Comparison of ENCODE assay signal across 17 cellular contexts in the genomic region with DNA sequence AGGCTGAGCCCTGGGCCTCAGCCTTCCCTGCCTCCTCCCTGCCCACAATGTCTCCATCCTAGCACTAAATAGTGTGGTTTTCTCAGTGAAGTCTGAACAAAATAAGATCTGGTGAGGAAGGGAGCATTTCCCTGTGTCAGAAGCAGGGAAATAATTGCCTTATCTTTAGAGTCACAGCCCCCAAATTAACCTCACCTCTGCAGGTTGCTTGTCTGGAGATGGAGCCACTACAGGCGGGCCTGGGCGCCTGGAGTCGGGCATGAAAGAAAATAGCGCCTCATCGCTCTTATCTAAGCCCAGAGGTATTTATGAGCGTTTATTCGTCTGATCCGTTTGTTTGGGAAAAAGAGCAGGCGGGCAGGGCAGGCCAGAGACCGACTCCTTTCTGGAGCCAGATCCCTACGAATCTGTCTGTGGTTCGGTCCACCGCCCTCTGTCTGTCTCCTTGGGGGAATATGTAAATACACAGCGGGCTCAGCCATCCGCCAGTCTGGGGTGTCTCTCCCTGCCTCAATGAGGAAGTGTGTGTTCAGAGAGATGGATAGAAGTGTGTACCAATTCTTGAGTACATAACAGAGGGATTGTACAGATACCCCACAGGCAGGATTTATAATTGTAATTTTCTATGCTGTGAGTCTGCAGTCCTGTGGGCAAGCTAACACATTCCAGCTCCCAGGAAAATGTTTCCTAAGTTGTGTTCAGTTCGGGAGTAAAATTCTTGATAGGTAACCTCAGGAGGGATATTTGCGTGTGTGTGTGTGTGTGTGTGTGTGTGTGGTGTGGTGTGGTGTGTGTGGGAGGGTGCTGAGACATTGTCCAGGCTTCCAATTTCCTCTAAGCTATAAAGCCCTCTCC. TPM values are rescaled to one million over a fixed set of nuclear protein-coding genes. Genes with fewer than 3 reads are reported as not detected.
A peak's percentile ranks its signal among the peaks of the same experiment; 100 is the strongest.
DNase-seq lines count a peak whose midpoint lies in the region; ATAC-seq and TF ChIP-seq lines count a peak whose summit lies in the region.
"Had no signal": no experiment of that assay in that cellular context is flagged by ENCODE, and none has a peak within 500 bp of the region (broad histone marks: within the 10 kb centered on the region; RNA-seq: fewer than 3 reads in every experiment).

No MANE protein-coding gene starts in this region.

- DNase-seq in GM23338 (ENCODE audit: low spot score) (no peak), nephron progenitor cell (no peak), cardiac septum (ENCODE audit: low spot score) (no peak), uterus (no peak), NCI-H1417 treated with DMSO at 0.1 percent for 48 hours (lab: John Stamatoyannopoulos, UW) (no peak)
- DNase-seq: activated B cell treated with CpG ODN at 0.5 μM for 24 hours; activated naive CD4-positive, alpha-beta T cell treated with anti-CD3 and anti-CD28 coated beads, Interleukin-2, amount 50 U/mL, for 16 hours; effector memory CD8-positive, alpha-beta T cell; gastrocnemius medialis; immature natural killer cell; NCI-H1105 treated with DMSO at 0.1 percent for 48 hours; NCI-H345; PC-9; stimulated activated CD4-positive, alpha-beta T cell treated with anti-CD3 and anti-CD28 coated beads, Interleukin-2, amount 100 ng/mL, for 48 hours had no signal

- TF ChIP-seq POLR2A in uterus (IDR thresholded peaks at IDR 0.05) = no peak

- no peak for ATAC-seq in GM23338
- ATAC-seq: effector memory CD8-positive, alpha-beta T cell; gastrocnemius medialis had no signal

- no peak overlapping the region for H3K27ac Mint-ChIP-seq in GM23338
- H3K27ac Mint-ChIP-seq in brain = peak overlapping the region in 1 of 5 experiments; percentile 97
- peak overlapping the region; percentile 100 for H3K27ac Mint-ChIP-seq in nephron progenitor cell
- H3K27ac Mint-ChIP-seq: activated B cell treated with CpG ODN at 0.5 μM for 24 hours; effector memory CD8-positive, alpha-beta T cell had no signal

- no peak overlapping the region for H2AFZ ChIP-seq in GM23338
- H2AFZ ChIP-seq: PC-9 had no signal

- H3K36me3 Mint-ChIP-seq in GM23338 (ENCODE audit: low read depth) (peaks cover 3% of the 10 kb centered on the region; the same call in 1 of the 3 replicates), brain (no peaks in the 10 kb centered on the region), nephron progenitor cell (ENCODE audit: low read depth) (peaks cover 96% of the 10 kb centered on the region)

- intact Hi-C loops in cardiac septum (cut with DNase I) (no loop called here), uterus (cut with DNase I; ENCODE audit: low total_unique reads) (no loop called here)

- H3K36me3 ChIP-seq in GM23338 (ENCODE audit: insufficient read depth) (no peaks in the 10 kb centered on the region), uterus (no peaks in the 10 kb centered on the region)
- H3K36me3 ChIP-seq: BLaER1, gastrocnemius medialis had no signal

- H3K4me3 ChIP-seq in GM23338 (no peak overlapping the region), uterus (no peak overlapping the region)
- H3K4me3 ChIP-seq: BLaER1, gastrocnemius medialis, PC-9 had no signal

- no peaks in the 10 kb centered on the region for H3K9me2 ChIP-seq in GM23338 (ENCODE audit: insufficient read depth)

- H3K4me1 ChIP-seq in GM23338 (ENCODE audit: insufficient read depth) (peaks cover 44% of the 10 kb centered on the region), uterus (peaks cover 0 to 7% of the 10 kb centered on the region in 2 donors)
- H3K4me1 ChIP-seq: BLaER1 had no signal

- H4K20me1 ChIP-seq in GM23338 (replicated peaks; ENCODE audit: insufficient read depth) = peaks cover 71% of the 10 kb centered on the region

- H3K9me3 ChIP-seq in uterus = no peaks in the 10 kb centered on the region
- H3K9me3 ChIP-seq: gastrocnemius medialis had no signal

- no peak overlapping the region for H3K27ac ChIP-seq in GM23338 (ENCODE audit: low read depth)
- no peak overlapping the region for H3K27ac ChIP-seq in uterus
- H3K27ac ChIP-seq: BLaER1, gastrocnemius medialis, PC-9 had no signal

- H3K4me3 Mint-ChIP-seq in GM23338 (no peak overlapping the region), brain (peak overlapping the region in 3 of 5 experiments; percentile 41 to 93 (median 90)), nephron progenitor cell (peak overlapping the region; percentile 99)
- H3K4me3 Mint-ChIP-seq: activated B cell treated with CpG ODN at 0.5 μM for 24 hours; effector memory CD8-positive, alpha-beta T cell had no signal

- H3F3A ChIP-seq in GM23338 (replicated peaks; ENCODE audit: low read depth) = peaks cover 65% of the 10 kb centered on the region

- peaks cover 4% of the 10 kb centered on the region; the same call in 1 of the 3 replicates for H3K9me3 Mint-ChIP-seq in GM23338
- H3K9me3 Mint-ChIP-seq in brain = peaks cover 0 to 12% (median 9%) of the 10 kb centered on the region in 5 experiments
- no peaks in the 10 kb centered on the region for H3K9me3 Mint-ChIP-seq in nephron progenitor cell
- H3K9me3 Mint-ChIP-seq: activated B cell treated with CpG ODN at 0.5 μM for 24 hours; effector memory CD8-positive, alpha-beta T cell; immature natural killer cell had no signal

- H3K27me3 Mint-ChIP-seq in GM23338 (ENCODE audit: insufficient read depth, low read depth, poor library complexity) = peaks cover 100% of the 10 kb centered on the region
- H3K27me3 Mint-ChIP-seq in brain = no peaks in the 10 kb centered on the region
- H3K27me3 Mint-ChIP-seq in nephron progenitor cell (ENCODE audit: low read depth, poor library complexity) = peaks cover 14% of the 10 kb centered on the region

- no peaks in the 10 kb centered on the region for H3K79me2 ChIP-seq in GM23338 (replicated peaks; ENCODE audit: insufficient read depth)

- TF ChIP-seq CTCF in GM23338 (conservative IDR thresholded peaks at IDR 0.05; ENCODE audit: low read depth in 2 of 2) = no peak
- TF ChIP-seq CTCF in brain (conservative IDR thresholded peaks at IDR 0.05) = no peak
- TF ChIP-seq CTCF in nephron progenitor cell (IDR thresholded peaks at IDR 0.05) = no peak
- no peak for TF ChIP-seq CTCF in uterus (IDR thresholded peaks at IDR 0.05)

- no peak overlapping the region for H3K4me2 ChIP-seq in GM23338
- H3K4me2 ChIP-seq: BLaER1 had no signal

- H3K4me1 Mint-ChIP-seq in GM23338 (peaks cover 25% of the 10 kb centered on the region), brain (peaks cover 5% of the 10 kb centered on the region), nephron progenitor cell (peaks cover 58% of the 10 kb centered on the region)

- H3K27me3 ChIP-seq in GM23338 (ENCODE audit: insufficient read depth) (peaks cover 100% of the 10 kb centered on the region), uterus (peaks cover 9 to 79% of the 10 kb centered on the region in 2 donors)

TF ChIP-seq in GM23338, 12 proteins besides CTCF, POLR2A, EP300 and RAD21:
- TF ChIP-seq ZNF114 (CRISPR knock-in tag; IDR thresholded peaks at IDR 0.05) (no peak), EZH2 (IDR thresholded peaks at IDR 0.05; ENCODE audit: low read depth, unreplicated experiment) (peak; percentile 89), POLR2AphosphoS5 (IDR thresholded peaks at IDR 0.05; ENCODE audit: low read depth) (no peak)

RNA-seq across cellular contexts. Expression of gene HOXB6, which starts 4.3 kb away (rescaled TPM):
- total RNA-seq in GM23338 (2014; rRNA removed; shearing (Covaris generic)) = not detected in 2 replicates
- polyA plus RNA-seq in GM23338 (2016; fragmentation: Nextera tagmentation; extraction: Ambion mirVana) = not detected in 2 replicates
- polyA plus RNA-seq in brain (ENCODE audit: insufficient read depth, low read depth, low replicate concordance) = 31.9 TPM
- total RNA-seq in cardiac septum = 0.92 TPM
- total RNA-seq in uterus = 10 to 100 TPM in 1 of 4 donors, 1 to 10 TPM in 1, under 1 TPM in 1, not detected in 1; 0.88 to 18.2 (median 7.3) TPM
- total RNA-seq: activated B cell treated with CpG ODN at 0.5 μM for 24 hours had no signal
- polyA plus RNA-seq: immature natural killer cell had no signal

RNA-seq across cellular contexts. Expression of gene HOXB5, which starts 6.9 kb away (rescaled TPM):
- total RNA-seq in GM23338 (2014; rRNA removed; shearing (Covaris generic)) = not detected in 2 replicates
- not detected in 2 replicates for polyA plus RNA-seq in GM23338 (2016; fragmentation: Nextera tagmentation; extraction: Ambion mirVana)
- polyA plus RNA-seq in brain (ENCODE audit: insufficient read depth, low read depth, low replicate concordance) = 234 TPM
- total RNA-seq in cardiac septum = not detected
- 1 to 10 TPM in 1 of 4 donors, under 1 TPM in 2, not detected in 1; 0.55 to 2.5 (median 0.59) TPM for total RNA-seq in uterus
- total RNA-seq: activated B cell treated with CpG ODN at 0.5 μM for 24 hours, gastrocnemius medialis had no signal
- polyA plus RNA-seq: immature natural killer cell had no signal

RNA-seq across cellular contexts. Expression of gene HOXB7, which starts 10.3 kb away (rescaled TPM):
- total RNA-seq in GM23338 (2014; rRNA removed; shearing (Covaris generic)) = not detected in 2 replicates
- not detected in 2 replicates for polyA plus RNA-seq in GM23338 (2016; fragmentation: Nextera tagmentation; extraction: Ambion mirVana)
- 37.1 TPM for polyA plus RNA-seq in brain (ENCODE audit: insufficient read depth, low read depth, low replicate concordance)
- 0.22 TPM for total RNA-seq in cardiac septum
- total RNA-seq in uterus = 1 to 10 TPM in 3 of 4 donors, not detected in 1; 1.0 to 6.9 (median 3.5) TPM

RNA-seq across cellular contexts. Expression of gene HOXB3, which starts 10.4 kb away (rescaled TPM):
- total RNA-seq in GM23338 (2014; rRNA removed; shearing (Covaris generic)) = 0.17 TPM in 1 of 2 replicates, not detected in the other
- polyA plus RNA-seq in GM23338 (2016; fragmentation: Nextera tagmentation; extraction: Ambion mirVana) (not detected in 2 replicates), brain (ENCODE audit: insufficient read depth, low read depth, low replicate concordance) (41.6 TPM)
- total RNA-seq in cardiac septum (4.2 TPM), uterus (10 to 100 TPM; 10.6 to 30.0 (median 18.0) TPM)

RNA-seq across cellular contexts. Expression of gene HOXB8, which starts 14.6 kb away (rescaled TPM):
- not detected in 2 replicates for total RNA-seq in GM23338 (2014; rRNA removed; shearing (Covaris generic))
- polyA plus RNA-seq in GM23338 (2016; fragmentation: Nextera tagmentation; extraction: Ambion mirVana) (not detected in 2 replicates), brain (ENCODE audit: insufficient read depth, low read depth, low replicate concordance) (65.2 TPM)
- total RNA-seq in cardiac septum (not detected), uterus (1 to 10 TPM in 2 of 4 donors, under 1 TPM in 1, not detected in 1; 0.29 to 9.5 (median 1.9) TPM)
- total RNA-seq: activated B cell treated with CpG ODN at 0.5 μM for 24 hours, pulmonary artery endothelial cell had no signal
- polyA plus RNA-seq: immature natural killer cell had no signal
